ENCODE assay signal across 1 cellular context in genomic region chr6:89120371-89120770, GRCh38.
TF ChIP-seq lines count a peak whose summit lies in the region.

No MANE protein-coding gene starts in this region.

TF ChIP-seq in HepG2, 621 proteins besides CTCF, POLR2A, EP300 and RAD21:
- TF ChIP-seq ARID3A (IDR thresholded peaks at IDR 0.05; ENCODE audit: low read depth, low read length) (0 out of 2 replicates have a peak, but pooled peaks have one; percentile 32), FOSL2 (CRISPR knock-in tag; IDR thresholded peaks at IDR 0.05) (peak; percentile 71), ZFP37 (CRISPR knock-in tag; IDR thresholded peaks at IDR 0.05; ENCODE audit: borderline replicate concordance) (no peak)
